Comparison of ENCODE assay signal across 8 cellular contexts in genomic region chr16:1342526-1343427, GRCh38. TPM values are rescaled to one million over a fixed set of nuclear protein-coding genes. Genes with fewer than 3 reads are reported as not detected.
A peak's percentile ranks its signal among the peaks of the same experiment; 100 is the strongest.
DNase-seq lines count a peak whose midpoint lies in the region; ATAC-seq, FAIRE-seq and TF ChIP-seq lines count a peak whose summit lies in the region.

No MANE protein-coding gene starts in this region.

- H2AFZ ChIP-seq in keratinocyte (ENCODE audit: control insufficient read depth, low read length): no peak overlapping the region

- TF ChIP-seq CTCF in WERI-Rb-1 (IDR thresholded peaks at IDR 0.05; ENCODE audit: low read depth, low read length) (0 out of 2 replicates have a peak, but pooled peaks have one; percentile 6), cardiac fibroblast (IDR thresholded peaks at IDR 0.05; ENCODE audit: low read depth, low read length) (no peak), keratinocyte (optimal IDR thresholded peaks at IDR 0.05 in 1 of 3, IDR thresholded peaks at IDR 0.05 in 1 of 3, conservative IDR thresholded peaks at IDR 0.05 in 1 of 3; ENCODE audit: extremely low read depth in 1 of 3, insufficient read depth in 2 of 3, low read length in 3 of 3) (no peak)

- H3K9me3 ChIP-seq in WERI-Rb-1 (ENCODE audit: severe bottlenecking) (no peaks in the 10 kb centered on the region), keratinocyte (ENCODE audit: control insufficient read depth, low read depth, low read length) (no peaks in the 10 kb centered on the region)

- peaks cover 11% of the 10 kb centered on the region for H3K27me3 ChIP-seq in WERI-Rb-1 (ENCODE audit: insufficient read depth, low read depth, severe bottlenecking)
- H3K27me3 ChIP-seq in keratinocyte (ENCODE audit: control insufficient read depth, extremely low read depth, insufficient read depth, low read length): peaks cover 22% of the 10 kb centered on the region

- peaks cover 17% of the 10 kb centered on the region for H3K4me1 ChIP-seq in keratinocyte (ENCODE audit: control insufficient read depth, extremely low read depth, insufficient read depth, low read length)

- H3K9ac ChIP-seq in keratinocyte (ENCODE audit: control insufficient read depth, extremely low read depth, insufficient read depth, low read length): no peak overlapping the region

- DNase-seq in Ammon's horn (ENCODE audit: low spot score) (peak; percentile 93), NCI-H2227 treated with DMSO at 0.1 percent for 48 hours (lab: John Stamatoyannopoulos, UW) (peak; percentile 98), WERI-Rb-1 (peak; percentile 99), cardiac fibroblast (ENCODE audit: low read depth in 2 of 2) (peak; percentile 88 to 89), keratinocyte (ENCODE audit: low read depth, low spot score) (peak; percentile 87)
- peak; percentile 87 to 90 for DNase-seq in stimulated activated CD4-positive, alpha-beta T cell treated with anti-CD3 and anti-CD28 coated beads, Interleukin-1b, Interleukin-23, amount 100 ng/mL, for 1 hour (ENCODE audit: low read depth in 2 of 2)

- dilution Hi-C loops in keratinocyte (cut with MboI; ENCODE audit: extremely low pct_ligation_motif_present, low sequenced_read_pairs): no loop called here

- no peaks in the 10 kb centered on the region for H3K79me2 ChIP-seq in keratinocyte (ENCODE audit: control insufficient read depth, insufficient read depth, low read length)

- peak overlapping the region; percentile 22 for H3K4me3 ChIP-seq in WERI-Rb-1 (ENCODE audit: low read depth, low read length)
- H3K4me3 ChIP-seq in cardiac fibroblast (replicated peaks in 1 of 2; ENCODE audit: low read depth in 2 of 2, low read length in 2 of 2): no peak overlapping the region
- peak overlapping the region in 1 of 3 experiments; percentile 26 for H3K4me3 ChIP-seq in keratinocyte (ENCODE audit: control insufficient read depth in 2 of 3, extremely low read depth in 1 of 3, insufficient read depth in 2 of 3, low read depth in 1 of 3, low read length in 3 of 3)

- no peaks in the 10 kb centered on the region for H4K20me1 ChIP-seq in keratinocyte (ENCODE audit: control insufficient read depth, extremely low read depth, insufficient read depth, low read length)

- H3K4me2 ChIP-seq in keratinocyte (ENCODE audit: control insufficient read depth, extremely low read depth, insufficient read depth, low read depth, low read length): peak overlapping the region; percentile 66

- H3K27ac ChIP-seq in WERI-Rb-1: peak overlapping the region; percentile 41
- no peak overlapping the region for H3K27ac ChIP-seq in keratinocyte (ENCODE audit: control insufficient read depth, insufficient read depth, low read length)

- H3K36me3 ChIP-seq in WERI-Rb-1 (no peaks in the 10 kb centered on the region), keratinocyte (ENCODE audit: control insufficient read depth in 2 of 2, extremely low read depth in 1 of 2, insufficient read depth in 2 of 2, low read length in 2 of 2) (no peaks in the 10 kb centered on the region)

- ATAC-seq in GM19043 (IDR thresholded peaks at IDR 0.05; ENCODE audit: low read depth, unreplicated experiment) (peak; percentile 81), HG03342 (IDR thresholded peaks at IDR 0.05; ENCODE audit: unreplicated experiment) (peak; percentile 84)

- no peaks in the 10 kb centered on the region for H3K9me1 ChIP-seq in keratinocyte (ENCODE audit: control insufficient read depth, extremely low read depth, insufficient read depth, low read length)

- peak; percentile 58 for FAIRE-seq in keratinocyte (lab: Jason Lieb, UNC)

RNA-seq across cellular contexts. Expression of gene TSR3, which starts 8.9 kb away (rescaled TPM):
- polyA plus RNA-seq in keratinocyte: 33.0 to 49.0 TPM (median 40.8 TPM) in 3 replicates
- polyA plus RNA-seq in keratinocyte (2011; ENCODE audit: low read depth): 15.8 TPM
- 22.6 and 56.4 TPM in 2 replicates for polyA plus RNA-seq in keratinocyte (2011; cell fraction: cytosol; rRNA removed)
- 22.1 and 23.5 TPM in 2 replicates for polyA plus RNA-seq in keratinocyte (2011; cell fraction: nucleus; rRNA removed)
- 30.6 and 71.3 TPM in 2 replicates for polyA plus RNA-seq in keratinocyte (2012; ENCODE audit: low replicate concordance)
- 10.2 to 33.4 TPM (median 17.3 TPM) in 3 replicates for polyA minus RNA-seq in keratinocyte
- polyA minus RNA-seq in keratinocyte (2011; cell fraction: cytosol; rRNA and poly(A)+ RNA removed): 87.1 TPM
- polyA minus RNA-seq in keratinocyte (2011; cell fraction: nucleus; rRNA and poly(A)+ RNA removed): 11.6 and 12.7 TPM in 2 replicates

RNA-seq across cellular contexts. Expression of gene GNPTG, which starts 9.0 kb away (rescaled TPM):
- polyA plus RNA-seq in keratinocyte: 30.9 to 68.7 TPM (median 30.9 TPM) in 3 replicates
- polyA plus RNA-seq in keratinocyte (2011; ENCODE audit: low read depth): 36.8 TPM
- 24.4 and 54.9 TPM in 2 replicates for polyA plus RNA-seq in keratinocyte (2011; cell fraction: cytosol; rRNA removed)
- 76.6 and 95.0 TPM in 2 replicates for polyA plus RNA-seq in keratinocyte (2011; cell fraction: nucleus; rRNA removed)
- polyA plus RNA-seq in keratinocyte (2012; ENCODE audit: low replicate concordance): 19.5 and 33.9 TPM in 2 replicates
- 12.4 to 24.9 TPM (median 16.7 TPM) in 3 replicates for polyA minus RNA-seq in keratinocyte
- polyA minus RNA-seq in keratinocyte (2011; cell fraction: cytosol; rRNA and poly(A)+ RNA removed): 38.9 TPM
- polyA minus RNA-seq in keratinocyte (2011; cell fraction: nucleus; rRNA and poly(A)+ RNA removed): 17.1 and 25.8 TPM in 2 replicates

RNA-seq across cellular contexts. Expression of gene BAIAP3, which starts 9.3 kb away (rescaled TPM):
- 0.09 to 0.10 TPM in 2 of 3 replicates, not detected in the other for polyA plus RNA-seq in keratinocyte
- not detected for polyA plus RNA-seq in keratinocyte (2011; ENCODE audit: low read depth)
- 0.04 TPM in 1 of 2 replicates, not detected in the other for polyA plus RNA-seq in keratinocyte (2011; cell fraction: cytosol; rRNA removed)
- 0.06 and 0.36 TPM in 2 replicates for polyA plus RNA-seq in keratinocyte (2011; cell fraction: nucleus; rRNA removed)
- 0.16 and 0.18 TPM in 2 replicates for polyA plus RNA-seq in keratinocyte (2012; ENCODE audit: low replicate concordance)
- not detected in 3 replicates for polyA minus RNA-seq in keratinocyte
- polyA minus RNA-seq in keratinocyte (2011; cell fraction: cytosol; rRNA and poly(A)+ RNA removed): not detected
- polyA minus RNA-seq in keratinocyte (2011; cell fraction: nucleus; rRNA and poly(A)+ RNA removed): not detected in 2 replicates

RNA-seq across cellular contexts. Expression of gene UBE2I, which starts 33.3 kb away (rescaled TPM):
- polyA plus RNA-seq in keratinocyte: 72.8 to 157 TPM (median 139 TPM) in 3 replicates
- 332 TPM for polyA plus RNA-seq in keratinocyte (2011; ENCODE audit: low read depth)
- 136 and 183 TPM in 2 replicates for polyA plus RNA-seq in keratinocyte (2011; cell fraction: cytosol; rRNA removed)
- 107 and 113 TPM in 2 replicates for polyA plus RNA-seq in keratinocyte (2011; cell fraction: nucleus; rRNA removed)
- 109 and 116 TPM in 2 replicates for polyA plus RNA-seq in keratinocyte (2012; ENCODE audit: low replicate concordance)
- 37.7 to 67.5 TPM (median 54.1 TPM) in 3 replicates for polyA minus RNA-seq in keratinocyte
- 50.6 TPM for polyA minus RNA-seq in keratinocyte (2011; cell fraction: cytosol; rRNA and poly(A)+ RNA removed)
- polyA minus RNA-seq in keratinocyte (2011; cell fraction: nucleus; rRNA and poly(A)+ RNA removed): 25.5 and 46.0 TPM in 2 replicates
